36 cellular contexts compared by ENCODE assay signal in the genomic region with DNA sequence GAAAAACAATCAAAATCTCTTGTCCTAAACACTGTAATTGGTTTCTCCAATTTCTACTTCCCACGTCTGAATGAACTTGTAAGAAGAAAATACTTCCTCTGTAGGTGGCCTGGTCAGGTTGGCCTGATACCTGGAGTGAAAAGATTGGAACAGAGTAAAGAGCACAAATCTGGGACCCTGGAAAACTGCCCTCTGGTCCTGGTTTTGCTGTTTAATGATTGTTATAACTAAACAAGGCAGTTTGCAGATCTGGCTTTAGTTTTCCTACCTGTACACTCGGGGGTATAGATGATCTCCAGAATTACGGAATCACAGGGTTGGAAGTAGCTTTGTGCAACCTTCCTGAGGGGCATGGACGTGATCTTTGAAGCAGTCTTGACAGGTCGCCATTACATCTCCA.
"Had no signal": no experiment of that assay in that cellular context is flagged by ENCODE, and none has a peak within 500 bp of the region (broad histone marks: within the 10 kb centered on the region; RNA-seq: fewer than 3 reads in every experiment).

No MANE protein-coding gene starts in this region.

- FAIRE-seq: astrocyte, RCC 7860 had no signal

- H3K27ac Mint-ChIP-seq: activated B cell treated with CpG ODN at 0.5 μM for 24 hours; activated CD4-positive, alpha-beta memory T cell treated with anti-CD3 and anti-CD28 coated beads for 36 hours; activated naive CD4-positive, alpha-beta T cell treated with anti-CD3 and anti-CD28 coated beads for 36 hours; activated naive CD4-positive, alpha-beta T cell treated with anti-CD3 and anti-CD28 coated beads, Interleukin-2, amount 50 U/mL, for 72 hours; activated T-helper 1 cell treated with anti-CD3 and anti-CD28 coated beads, Interleukin-12 subunit alpha, Interleukin-12 subunit beta, Interleukin-2, Interleukin-4 antibody, amounts not matched to agents 30 ng/mL and 10 ng/mL and 1 ng/mL, durations not matched to agents 14 hours and 24 hours and 36 hours; T-cell had no signal

- H3K9me3 Mint-ChIP-seq: activated B cell treated with CpG ODN at 0.5 μM for 24 hours; activated CD4-positive, alpha-beta memory T cell treated with anti-CD3 and anti-CD28 coated beads for 36 hours; activated naive CD4-positive, alpha-beta T cell treated with anti-CD3 and anti-CD28 coated beads, Interleukin-2, amount 50 U/mL, for 72 hours; activated T-cell treated with anti-CD3 and anti-CD28 coated beads, Interleukin-2, amount 50 U/mL, for 4 hours; activated T-helper 1 cell treated with anti-CD3 and anti-CD28 coated beads, Interleukin-12 subunit alpha, Interleukin-12 subunit beta, Interleukin-2, Interleukin-4 antibody, amounts not matched to agents 30 ng/mL and 10 ng/mL and 1 ng/mL, durations not matched to agents 14 hours and 24 hours and 36 hours; T-cell had no signal

- H3K36me3 Mint-ChIP-seq: activated CD4-positive, alpha-beta memory T cell treated with anti-CD3 and anti-CD28 coated beads for 36 hours; activated naive CD4-positive, alpha-beta T cell treated with anti-CD3 and anti-CD28 coated beads, Interleukin-2, amount 50 U/mL, for 72 hours had no signal

- DNase-seq: activated B cell treated with CpG ODN at 0.5 μM for 24 hours; activated CD4-positive, alpha-beta memory T cell treated with anti-CD3 and anti-CD28 coated beads for 36 hours; activated CD4-positive, alpha-beta T cell treated with anti-CD3 and anti-CD28 coated beads for 4 hours; activated CD4-positive, alpha-beta T cell treated with anti-CD3 and anti-CD28 coated beads, Interleukin-2, amount 50 U/mL, for 1 hour; activated CD4-positive, CD25-positive, alpha-beta regulatory T cell treated with anti-CD3 and anti-CD28 coated beads, Interleukin-2, amount 50 U/mL, for 72 hours; activated CD8-positive, alpha-beta memory T cell treated with anti-CD3 and anti-CD28 coated beads, Interleukin-2, amount 50 U/mL, for 4 hours; activated gamma-delta T cell treated with Interleukin-2 at 50 U/mL for 16 hours; activated naive CD4-positive, alpha-beta T cell treated with anti-CD3 and anti-CD28 coated beads for 36 hours; activated T-cell treated with anti-CD3 and anti-CD28 coated beads for 4 hours; activated T-cell treated with anti-CD3 and anti-CD28 coated beads, Interleukin-2, amount 50 U/mL, for 4 hours; adrenal gland; body of pancreas; caudate nucleus; Kasumi-1; MG63; NCI-H1048; NCI-H1436 treated with DMSO at 0.1 percent for 48 hours; NCI-H1694 treated with DMSO at 0.1 percent for 48 hours; NCI-H2029; NCI-H2107; NCI-H2171; NCI-H510A; NCI-H526; NCI-H748 treated with DMSO at 0.1 percent for 48 hours; NK-92 treated with Interleukin-12 subunit alpha and Interleukin-12 subunit beta, amount 100 ng/mL, for 24 hours; PC-9; SIG-M5; T-cell; T-helper 2 cell; T-helper 9 cell had no signal

- ATAC-seq: activated naive CD4-positive, alpha-beta T cell treated with anti-CD3 and anti-CD28 coated beads, Interleukin-2, amount 50 U/mL, for 72 hours; activated T-cell treated with anti-CD3 and anti-CD28 coated beads, Interleukin-2, amount 50 U/mL, for 4 hours; body of pancreas; Right ventricle myocardium inferior; SK-N-SH treated with all-trans-retinoic acid at 6 μM for 48 hours; T-cell had no signal

- H3K4me3 Mint-ChIP-seq: activated B cell treated with CpG ODN at 0.5 μM for 24 hours; activated CD4-positive, alpha-beta memory T cell treated with anti-CD3 and anti-CD28 coated beads for 36 hours; activated naive CD4-positive, alpha-beta T cell treated with anti-CD3 and anti-CD28 coated beads for 36 hours; activated T-cell treated with anti-CD3 and anti-CD28 coated beads, Interleukin-2, amount 50 U/mL, for 4 hours; activated T-helper 1 cell treated with anti-CD3 and anti-CD28 coated beads, Interleukin-12 subunit alpha, Interleukin-12 subunit beta, Interleukin-2, Interleukin-4 antibody, amounts not matched to agents 30 ng/mL and 10 ng/mL and 1 ng/mL, durations not matched to agents 14 hours and 24 hours and 36 hours; T-cell had no signal

- H3K27me3 Mint-ChIP-seq: activated B cell treated with CpG ODN at 0.5 μM for 24 hours; activated CD4-positive, alpha-beta memory T cell treated with anti-CD3 and anti-CD28 coated beads for 36 hours; T-cell had no signal
